ENCODE assay signal across 8 cellular contexts in the genomic region with DNA sequence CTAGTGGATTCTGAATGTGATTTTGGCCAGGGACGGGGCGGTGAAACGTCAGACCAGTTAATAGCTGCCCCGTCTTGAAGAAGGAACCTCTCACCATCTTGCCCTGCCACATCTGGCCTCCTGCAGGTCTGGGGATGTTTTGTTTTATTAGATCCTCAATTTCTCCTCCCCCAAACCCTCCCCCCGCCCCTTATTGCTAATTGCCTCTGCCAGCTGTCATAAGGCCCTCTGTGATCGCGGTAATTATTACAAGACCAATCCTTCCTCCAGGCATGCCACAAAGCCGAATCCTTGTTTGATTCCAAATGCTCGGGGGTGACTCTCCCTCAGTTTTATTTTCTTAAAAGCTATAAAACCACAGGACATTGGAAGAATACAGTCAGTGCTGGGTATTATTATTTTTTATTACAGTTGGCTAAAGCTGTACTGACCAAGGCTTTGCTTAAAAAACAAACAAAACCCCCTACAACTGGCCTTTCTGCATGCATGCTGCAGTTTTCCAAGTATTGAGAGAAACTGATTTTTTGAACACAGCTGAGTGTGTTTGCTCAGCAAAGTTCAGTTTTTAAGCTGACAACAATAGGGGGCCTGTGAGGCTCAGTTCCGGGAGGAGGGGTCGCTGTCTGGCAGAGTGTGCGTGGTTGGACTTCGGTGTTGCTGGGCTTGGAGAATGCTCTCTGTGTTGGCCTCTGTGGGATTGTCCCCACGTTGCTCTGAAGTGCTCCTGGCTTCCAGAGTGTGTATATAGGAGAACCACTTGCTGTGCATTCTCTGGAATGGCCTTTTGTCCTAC. TPM values are rescaled to one million over a fixed set of nuclear protein-coding genes. Genes with fewer than 3 reads are reported as not detected.
DNase-seq lines count a peak whose midpoint lies in the region; ATAC-seq lines count a peak whose summit lies in the region.

No MANE protein-coding gene starts in this region.

- H3K4me3 ChIP-seq in muscle layer of duodenum (ENCODE audit: low read depth in 1 of 2, low read length in 2 of 2) = peak overlapping the region; percentile 79 to 83

- CTCF ChIA-PET in activated CD4-positive, alpha-beta T cell treated with anti-CD3 and anti-CD28 coated beads for 36 hours (lab: Charles Lee) = interaction anchor here (0.6 to 2.0 kb wide), 6 partner anchors 9 to 174 kb away, joined by 3 to 11 read pairs (median 4); no protein-coding TSS in a partner anchor

- no peak for DNase-seq in activated CD4-positive, alpha-beta T cell treated with anti-CD3 and anti-CD28 coated beads for 36 hours
- DNase-seq in activated CD4-positive, alpha-beta T cell treated with anti-CD3 and anti-CD28 coated beads, Interleukin-2, amount 50 U/mL, for 4 hours = no peak
- DNase-seq in NCI-H1694 treated with DMSO at 0.1 percent for 48 hours (lab: John Stamatoyannopoulos, UW) = peak; percentile 74
- peak in 21 of 61 donors; percentile 2 to 61 (median 14) for DNase-seq in caudate nucleus (lab: John Stamatoyannopoulos, UW)
- DNase-seq in NCI-H510A treated with DMSO at 0.1 percent for 48 hours (lab: John Stamatoyannopoulos, UW) = no peak
- DNase-seq in NCI-H774 (lab: John Stamatoyannopoulos, UW) = no peak

- no peak for ATAC-seq in activated CD4-positive, alpha-beta T cell treated with anti-CD3 and anti-CD28 coated beads for 36 hours
- ATAC-seq in HG03097 (IDR thresholded peaks at IDR 0.05; ENCODE audit: low FRiP score, unreplicated experiment) = no peak

- peaks cover 6% of the 10 kb centered on the region for H3K27me3 Mint-ChIP-seq in activated CD4-positive, alpha-beta T cell treated with anti-CD3 and anti-CD28 coated beads for 36 hours

- H3K9me3 Mint-ChIP-seq in activated CD4-positive, alpha-beta T cell treated with anti-CD3 and anti-CD28 coated beads for 36 hours (ENCODE audit: low read depth) = no peaks in the 10 kb centered on the region

- intact Hi-C loops in activated CD4-positive, alpha-beta T cell treated with anti-CD3 and anti-CD28 coated beads for 36 hours (cut with DNase I, micrococcal nuclease) = loop anchor here (2.0 to 10.0 kb wide), 5 partner anchors 15 to 877 kb away; a partner anchor contains a TSS

- peak overlapping the region; percentile 88 for H3K4me3 Mint-ChIP-seq in activated CD4-positive, alpha-beta T cell treated with anti-CD3 and anti-CD28 coated beads for 36 hours

- H3K9me3 ChIP-seq in muscle layer of duodenum (ENCODE audit: control insufficient read depth in 1 of 2, low read length in 2 of 2) = no peaks in the 10 kb centered on the region

- peak overlapping the region; percentile 83 for H3K27ac Mint-ChIP-seq in activated CD4-positive, alpha-beta T cell treated with anti-CD3 and anti-CD28 coated beads for 36 hours

- peaks cover 6 to 20% of the 10 kb centered on the region in 2 donors for H3K4me1 ChIP-seq in muscle layer of duodenum (ENCODE audit: control insufficient read depth in 1 of 2, insufficient read depth in 2 of 2, low read length in 2 of 2)

- no peaks in the 10 kb centered on the region for H3K27me3 ChIP-seq in muscle layer of duodenum (ENCODE audit: low read depth, low read length)

- H3K36me3 ChIP-seq in muscle layer of duodenum (ENCODE audit: control insufficient read depth in 1 of 2, insufficient read depth in 2 of 2, low read length in 2 of 2) = no peaks in the 10 kb centered on the region

- POLR2A ChIA-PET in activated CD4-positive, alpha-beta T cell treated with anti-CD3 and anti-CD28 coated beads for 36 hours (lab: Charles Lee) = interaction anchor here (0.6 to 2.8 kb wide), 4 partner anchors 9 to 161 kb away, joined by 3 to 20 read pairs (median 9); no protein-coding TSS in a partner anchor

- H3K4me1 Mint-ChIP-seq in activated CD4-positive, alpha-beta T cell treated with anti-CD3 and anti-CD28 coated beads for 36 hours = peaks cover 55% of the 10 kb centered on the region

- H3K36me3 Mint-ChIP-seq in activated CD4-positive, alpha-beta T cell treated with anti-CD3 and anti-CD28 coated beads for 36 hours (ENCODE audit: low read depth) = peaks cover 23% of the 10 kb centered on the region

- peak overlapping the region; percentile 40 for H3K27ac ChIP-seq in caudate nucleus (ENCODE audit: low read depth, low read length)
- H3K27ac ChIP-seq in muscle layer of duodenum (ENCODE audit: low read length) = no peak overlapping the region

RNA-seq across cellular contexts. Expression of a gene that starts 1.7 kb away (rescaled TPM):
- 100 to 1,000 TPM in 1 of 2 experiments, 10 to 100 TPM in 1; 96.6 to 113 TPM for total RNA-seq in activated CD4-positive, alpha-beta T cell treated with anti-CD3 and anti-CD28 coated beads for 36 hours
